1 cellular context compared by ENCODE assay signal in the genomic region with DNA sequence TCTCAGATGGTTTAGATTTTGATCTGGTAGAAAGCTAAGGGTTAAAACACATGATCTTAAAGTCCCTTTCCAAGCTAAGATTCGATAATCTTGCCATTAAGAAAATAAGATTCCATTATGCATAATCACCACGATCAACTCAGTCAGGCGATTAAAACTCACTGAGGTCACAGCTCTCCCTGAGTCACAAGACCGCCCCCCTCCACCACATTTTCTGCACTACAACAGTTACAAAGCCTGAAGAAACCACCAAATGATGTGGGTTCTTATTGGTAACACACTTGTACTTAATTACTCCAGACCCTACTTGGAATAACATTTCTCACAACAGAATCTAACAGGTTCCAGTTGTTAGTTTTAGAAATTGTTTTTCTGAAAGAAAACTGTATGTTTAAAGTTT.
TF ChIP-seq lines count a peak whose summit lies in the region.

No MANE protein-coding gene starts in this region.

TF ChIP-seq in SK-N-SH, 30 proteins besides CTCF, POLR2A, EP300 and RAD21 (continued from another document):
- TF ChIP-seq FOSL2 (IDR thresholded peaks at IDR 0.05; ENCODE audit: borderline replicate concordance, low read depth), result no peak
- TF ChIP-seq, protein P1, sequence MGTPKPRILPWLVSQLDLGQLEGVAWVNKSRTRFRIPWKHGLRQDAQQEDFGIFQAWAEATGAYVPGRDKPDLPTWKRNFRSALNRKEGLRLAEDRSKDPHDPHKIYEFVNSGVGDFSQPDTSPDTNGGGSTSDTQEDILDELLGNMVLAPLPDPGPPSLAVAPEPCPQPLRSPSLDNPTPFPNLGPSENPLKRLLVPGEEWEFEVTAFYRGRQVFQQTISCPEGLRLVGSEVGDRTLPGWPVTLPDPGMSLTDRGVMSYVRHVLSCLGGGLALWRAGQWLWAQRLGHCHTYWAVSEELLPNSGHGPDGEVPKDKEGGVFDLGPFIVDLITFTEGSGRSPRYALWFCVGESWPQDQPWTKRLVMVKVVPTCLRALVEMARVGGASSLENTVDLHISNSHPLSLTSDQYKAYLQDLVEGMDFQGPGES (IDR thresholded peaks at IDR 0.05; ENCODE audit: low read depth, low read length), result no peak
